Comparison of ENCODE assay signal across 9 cellular contexts in the genomic region with DNA sequence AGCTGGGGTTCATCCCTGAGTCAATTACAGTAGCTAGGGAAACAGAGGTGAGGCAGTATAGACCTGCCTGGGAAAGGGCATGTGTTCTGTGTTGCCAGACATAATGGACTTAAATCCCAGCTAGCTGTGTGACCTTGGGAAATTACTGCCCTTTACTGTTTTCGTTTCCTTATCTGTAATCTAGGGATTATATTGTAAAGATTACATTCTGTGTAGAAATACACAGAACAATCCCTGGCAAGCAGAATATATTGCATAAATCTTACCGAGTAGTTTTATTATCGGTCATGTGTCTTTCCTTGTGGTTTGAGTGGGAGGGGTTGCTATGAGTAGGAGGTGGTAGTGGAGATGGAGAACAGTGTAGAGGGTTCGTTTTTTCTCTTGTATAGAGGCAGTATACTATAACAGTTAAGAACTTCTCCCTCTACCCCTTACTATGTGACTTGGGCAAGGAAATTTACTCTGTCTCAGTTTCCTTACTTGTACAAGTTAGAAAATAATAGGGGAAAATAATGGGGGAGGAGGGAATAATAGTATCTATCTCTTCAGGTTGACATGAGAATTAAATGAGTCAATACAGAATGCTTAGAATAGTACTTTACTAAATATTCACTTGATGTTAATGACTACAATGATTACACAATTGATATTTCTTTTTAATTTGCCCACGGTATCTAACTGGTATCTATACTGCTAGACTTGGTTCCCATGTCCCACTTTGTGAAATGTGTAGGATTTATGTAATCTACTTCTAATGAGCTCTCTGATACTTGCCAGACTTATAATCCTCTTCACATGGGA. TPM values are rescaled to one million over a fixed set of nuclear protein-coding genes. Genes with fewer than 3 reads are reported as not detected.
DNase-seq lines count a peak whose midpoint lies in the region; ATAC-seq lines count a peak whose summit lies in the region.
"Had no signal": no experiment of that assay in that cellular context is flagged by ENCODE, and none has a peak within 500 bp of the region (broad histone marks: within the 10 kb centered on the region; RNA-seq: fewer than 3 reads in every experiment).

No MANE protein-coding gene starts in this region.

- H2BK5ac ChIP-seq in mesenchymal stem cell (ENCODE audit: low read depth, low read length, poor library complexity, severe bottlenecking) = no peak overlapping the region

- H2AK5ac ChIP-seq in mesenchymal stem cell (ENCODE audit: low read length, severe bottlenecking) = no peak overlapping the region

- POLR2A ChIA-PET in activated CD4-positive, alpha-beta T cell treated with anti-CD3 and anti-CD28 coated beads for 36 hours (lab: Charles Lee) = no interaction called here

- no peak overlapping the region for H2BK120ac ChIP-seq in mesenchymal stem cell (ENCODE audit: low read depth, low read length)

- no peak overlapping the region for H2BK12ac ChIP-seq in mesenchymal stem cell (ENCODE audit: low read length in 2 of 2)

- peaks cover 14% of the 10 kb centered on the region for H3K4me1 Mint-ChIP-seq in activated CD4-positive, alpha-beta T cell treated with anti-CD3 and anti-CD28 coated beads for 36 hours

- no peak overlapping the region for H4K91ac ChIP-seq in mesenchymal stem cell (ENCODE audit: low read length)

- H3K4me2 ChIP-seq in mesenchymal stem cell (ENCODE audit: low read length, poor library complexity, severe bottlenecking) = no peak overlapping the region

- H3K27me3 Mint-ChIP-seq in activated CD4-positive, alpha-beta T cell treated with anti-CD3 and anti-CD28 coated beads for 36 hours = no peaks in the 10 kb centered on the region

- H2BK15ac ChIP-seq in mesenchymal stem cell (ENCODE audit: low read depth, poor library complexity, severe bottlenecking) = no peak overlapping the region

- no peak overlapping the region for H2AFZ ChIP-seq in mesenchymal stem cell (ENCODE audit: low read depth, low read length)

- H3K4ac ChIP-seq in mesenchymal stem cell (ENCODE audit: low read depth in 1 of 2, low read length in 2 of 2) = no peak overlapping the region

- intact Hi-C loops in activated CD4-positive, alpha-beta T cell treated with anti-CD3 and anti-CD28 coated beads for 36 hours (cut with DNase I, micrococcal nuclease) = loop anchor here (2.0 kb wide), 2 partner anchors 15 to 27 kb away; no protein-coding TSS in a partner anchor
- intact Hi-C loops in sciatic nerve (cut with DNase I) = no loop called here

- H3K9ac ChIP-seq in SK-N-MC (ENCODE audit: insufficient read length) (no peak overlapping the region), mesenchymal stem cell (ENCODE audit: low read length) (peak overlapping the region; percentile 20)

- H3K36me3 ChIP-seq in SK-N-MC (ENCODE audit: insufficient read depth, low read length) = no peaks in the 10 kb centered on the region
- H3K36me3 ChIP-seq in mesenchymal stem cell (ENCODE audit: control insufficient read depth in 1 of 2, insufficient read depth in 2 of 2, low read depth in 1 of 2, low read length in 2 of 2) = no peaks in the 10 kb centered on the region
- H3K36me3 ChIP-seq: SJCRH30 had no signal

- H3K4me3 ChIP-seq in SK-N-MC (peak overlapping the region; percentile 18; the same call in 1 of the 2 replicates), mesenchymal stem cell (ENCODE audit: insufficient read depth in 1 of 2, low read depth in 1 of 2, low read length in 2 of 2) (no peak overlapping the region)
- H3K4me3 ChIP-seq: SJCRH30 had no signal

- peaks cover 1% of the 10 kb centered on the region for H3K4me1 ChIP-seq in mesenchymal stem cell (ENCODE audit: control insufficient read depth, insufficient read depth, low read depth, low read length)

- CTCF ChIA-PET in activated CD4-positive, alpha-beta T cell treated with anti-CD3 and anti-CD28 coated beads for 36 hours (lab: Charles Lee) = interaction anchor here (0.7 to 1.6 kb wide), 4 partner anchors 11 to 348 kb away, joined by 4 to 5 read pairs (median 4); no protein-coding TSS in a partner anchor

- no peak overlapping the region for H4K8ac ChIP-seq in mesenchymal stem cell (ENCODE audit: low read length)

- no peaks in the 10 kb centered on the region for H3K79me1 ChIP-seq in mesenchymal stem cell (replicated peaks; ENCODE audit: low read length, poor library complexity, severe bottlenecking)

- no peaks in the 10 kb centered on the region for H3K36me3 Mint-ChIP-seq in activated CD4-positive, alpha-beta T cell treated with anti-CD3 and anti-CD28 coated beads for 36 hours (ENCODE audit: low read depth)

- H3K14ac ChIP-seq in mesenchymal stem cell (ENCODE audit: low read length in 2 of 2) = no peak overlapping the region

- no peaks in the 10 kb centered on the region for H3K27me3 ChIP-seq in mesenchymal stem cell (ENCODE audit: control insufficient read depth in 1 of 2, insufficient read depth in 1 of 2, low read length in 2 of 2)
- H3K27me3 ChIP-seq: SJCRH30 had no signal

- H3K9me3 Mint-ChIP-seq in activated CD4-positive, alpha-beta T cell treated with anti-CD3 and anti-CD28 coated beads for 36 hours (ENCODE audit: low read depth) = peaks cover 2% of the 10 kb centered on the region

- DNase-seq in activated CD4-positive, alpha-beta T cell treated with anti-CD3 and anti-CD28 coated beads for 36 hours = peak; percentile 43
- no peak for DNase-seq in activated CD4-positive, alpha-beta T cell treated with anti-CD3 and anti-CD28 coated beads, Interleukin-2, amount 50 U/mL, for 1 hour
- DNase-seq in SK-N-MC (ENCODE audit: low read depth, low spot score) (no peak), mesenchymal stem cell (peak; percentile 29), islet precursor cell (no peak), sciatic nerve (ENCODE audit: low spot score) (no peak)

- H3K18ac ChIP-seq in mesenchymal stem cell (ENCODE audit: low read depth in 1 of 2, low read length in 2 of 2) = peak overlapping the region in 1 of 2 experiments; percentile 12

- no peak overlapping the region for H3K27ac Mint-ChIP-seq in activated CD4-positive, alpha-beta T cell treated with anti-CD3 and anti-CD28 coated beads for 36 hours

- 94% methylated on average over 2 of the region's 5 CpGs for WGBS in mesenchymal stem cell

- H3K23ac ChIP-seq in mesenchymal stem cell (ENCODE audit: low read length in 2 of 2) = no peak overlapping the region

- peak overlapping the region; percentile 1 for H3K4me3 Mint-ChIP-seq in activated CD4-positive, alpha-beta T cell treated with anti-CD3 and anti-CD28 coated beads for 36 hours

- 0 out of 2 replicates have a peak overlapping the region, but pooled peaks have one; percentile 1 for H3K27ac ChIP-seq in SK-N-MC
- no peak overlapping the region for H3K27ac ChIP-seq in mesenchymal stem cell (ENCODE audit: low read length, poor library complexity, severe bottlenecking)
- H3K27ac ChIP-seq: SJCRH30 had no signal

- H3K9me3 ChIP-seq in SK-N-MC (ENCODE audit: low read depth, low read length) (no peaks in the 10 kb centered on the region), mesenchymal stem cell (ENCODE audit: control insufficient read depth, low read length) (no peaks in the 10 kb centered on the region)
- H3K9me3 ChIP-seq: SJCRH30 had no signal

- ATAC-seq in activated CD4-positive, alpha-beta T cell treated with anti-CD3 and anti-CD28 coated beads for 36 hours = peak; percentile 93
- peak; percentile 86 for ATAC-seq in HG02938 (IDR thresholded peaks at IDR 0.05; ENCODE audit: unreplicated experiment)
- ATAC-seq in GM21528 (IDR thresholded peaks at IDR 0.05; ENCODE audit: low FRiP score, unreplicated experiment) = no peak
- no peak for ATAC-seq in sciatic nerve

RNA-seq across cellular contexts. Expression of gene DMXL1, which starts 7.1 kb away (rescaled TPM):
- total RNA-seq in activated CD4-positive, alpha-beta T cell treated with anti-CD3 and anti-CD28 coated beads for 36 hours = 10 to 100 TPM; 23.5 to 31.1 TPM
- polyA plus RNA-seq in mesenchymal stem cell (2013, experiment 1 of 2) = 10.4 TPM
- polyA plus RNA-seq in mesenchymal stem cell (2013, experiment 2 of 2) = 10.3 TPM
- 89.3 TPM for total RNA-seq in sciatic nerve

Comparison
In these comparisons a context has a peak if more than half of its experiments do, and no peak if none do; other contexts are left out.
1. DNase-seq: peak in activated CD4-positive, alpha-beta T cell treated with anti-CD3 and anti-CD28 coated beads for 36 hours (single experiment) and mesenchymal stem cell (single experiment); none in activated CD4-positive, alpha-beta T cell treated with anti-CD3 and anti-CD28 coated beads, Interleukin-2, amount 50 U/mL, for 1 hour (single experiment), SK-N-MC (single experiment), islet precursor cell (single experiment) and sciatic nerve (single experiment).
2. ATAC-seq: peak in activated CD4-positive, alpha-beta T cell treated with anti-CD3 and anti-CD28 coated beads for 36 hours (single experiment) and HG02938 (single experiment); none in GM21528 (single experiment) and sciatic nerve (single experiment).